ENCODE assay signal across 1 cellular context in the genomic region with DNA sequence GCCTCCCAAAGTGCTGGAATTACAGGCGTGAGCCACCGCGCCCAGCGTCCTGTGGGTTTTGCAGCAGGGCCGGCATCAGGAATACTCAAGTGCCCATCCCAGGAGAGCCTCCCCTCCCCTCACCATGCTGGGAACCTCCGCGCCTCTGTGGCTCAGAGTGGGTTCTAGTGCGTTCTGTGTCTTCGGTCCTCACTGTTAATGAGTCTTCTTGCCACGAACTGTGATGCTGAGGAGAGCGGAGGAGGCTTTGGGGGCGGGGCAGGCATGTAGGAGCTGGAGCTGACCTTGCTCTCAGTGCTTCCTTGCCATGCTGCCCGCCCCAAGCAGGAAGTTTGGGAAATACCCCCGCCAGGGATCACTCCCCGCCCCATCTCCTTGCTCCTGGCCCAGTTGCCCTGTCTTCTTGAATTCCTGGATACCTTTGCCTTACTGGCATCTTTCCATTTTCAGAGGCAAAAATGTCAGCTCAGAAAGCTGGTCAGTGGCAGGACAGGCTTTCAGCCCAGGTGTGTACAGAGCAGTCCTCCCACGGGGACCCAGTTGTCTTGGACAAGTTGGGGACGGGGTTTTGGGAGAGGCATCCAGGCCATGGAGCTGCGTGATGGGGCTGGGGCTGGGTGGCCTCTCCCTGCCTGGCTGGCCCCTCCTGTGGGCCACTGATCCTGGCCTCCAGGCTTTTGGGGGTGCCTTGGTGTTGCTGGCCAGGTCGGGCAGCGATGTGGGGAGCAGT.
TF ChIP-seq lines count a peak whose summit lies in the region.

No MANE protein-coding gene starts in this region.

TF ChIP-seq in H1, 55 proteins besides CTCF, POLR2A, EP300 and RAD21:
- TF ChIP-seq RXRA (IDR thresholded peaks at IDR 0.05; ENCODE audit: insufficient read depth, low read depth, low read length): no peak
- no peak for TF ChIP-seq KDM1A (IDR thresholded peaks at IDR 0.05; ENCODE audit: borderline replicate concordance, low read length)
- no peak for TF ChIP-seq RNF2 (IDR thresholded peaks at IDR 0.05; ENCODE audit: borderline replicate concordance, low read depth, low read length, missing control alignments, poor library complexity, severe bottlenecking)
- no peak for TF ChIP-seq GABPA (IDR thresholded peaks at IDR 0.05; ENCODE audit: borderline replicate concordance, insufficient read depth, low read length)
- TF ChIP-seq JUND (IDR thresholded peaks at IDR 0.05; ENCODE audit: low read length): no peak
- TF ChIP-seq, protein P1, sequence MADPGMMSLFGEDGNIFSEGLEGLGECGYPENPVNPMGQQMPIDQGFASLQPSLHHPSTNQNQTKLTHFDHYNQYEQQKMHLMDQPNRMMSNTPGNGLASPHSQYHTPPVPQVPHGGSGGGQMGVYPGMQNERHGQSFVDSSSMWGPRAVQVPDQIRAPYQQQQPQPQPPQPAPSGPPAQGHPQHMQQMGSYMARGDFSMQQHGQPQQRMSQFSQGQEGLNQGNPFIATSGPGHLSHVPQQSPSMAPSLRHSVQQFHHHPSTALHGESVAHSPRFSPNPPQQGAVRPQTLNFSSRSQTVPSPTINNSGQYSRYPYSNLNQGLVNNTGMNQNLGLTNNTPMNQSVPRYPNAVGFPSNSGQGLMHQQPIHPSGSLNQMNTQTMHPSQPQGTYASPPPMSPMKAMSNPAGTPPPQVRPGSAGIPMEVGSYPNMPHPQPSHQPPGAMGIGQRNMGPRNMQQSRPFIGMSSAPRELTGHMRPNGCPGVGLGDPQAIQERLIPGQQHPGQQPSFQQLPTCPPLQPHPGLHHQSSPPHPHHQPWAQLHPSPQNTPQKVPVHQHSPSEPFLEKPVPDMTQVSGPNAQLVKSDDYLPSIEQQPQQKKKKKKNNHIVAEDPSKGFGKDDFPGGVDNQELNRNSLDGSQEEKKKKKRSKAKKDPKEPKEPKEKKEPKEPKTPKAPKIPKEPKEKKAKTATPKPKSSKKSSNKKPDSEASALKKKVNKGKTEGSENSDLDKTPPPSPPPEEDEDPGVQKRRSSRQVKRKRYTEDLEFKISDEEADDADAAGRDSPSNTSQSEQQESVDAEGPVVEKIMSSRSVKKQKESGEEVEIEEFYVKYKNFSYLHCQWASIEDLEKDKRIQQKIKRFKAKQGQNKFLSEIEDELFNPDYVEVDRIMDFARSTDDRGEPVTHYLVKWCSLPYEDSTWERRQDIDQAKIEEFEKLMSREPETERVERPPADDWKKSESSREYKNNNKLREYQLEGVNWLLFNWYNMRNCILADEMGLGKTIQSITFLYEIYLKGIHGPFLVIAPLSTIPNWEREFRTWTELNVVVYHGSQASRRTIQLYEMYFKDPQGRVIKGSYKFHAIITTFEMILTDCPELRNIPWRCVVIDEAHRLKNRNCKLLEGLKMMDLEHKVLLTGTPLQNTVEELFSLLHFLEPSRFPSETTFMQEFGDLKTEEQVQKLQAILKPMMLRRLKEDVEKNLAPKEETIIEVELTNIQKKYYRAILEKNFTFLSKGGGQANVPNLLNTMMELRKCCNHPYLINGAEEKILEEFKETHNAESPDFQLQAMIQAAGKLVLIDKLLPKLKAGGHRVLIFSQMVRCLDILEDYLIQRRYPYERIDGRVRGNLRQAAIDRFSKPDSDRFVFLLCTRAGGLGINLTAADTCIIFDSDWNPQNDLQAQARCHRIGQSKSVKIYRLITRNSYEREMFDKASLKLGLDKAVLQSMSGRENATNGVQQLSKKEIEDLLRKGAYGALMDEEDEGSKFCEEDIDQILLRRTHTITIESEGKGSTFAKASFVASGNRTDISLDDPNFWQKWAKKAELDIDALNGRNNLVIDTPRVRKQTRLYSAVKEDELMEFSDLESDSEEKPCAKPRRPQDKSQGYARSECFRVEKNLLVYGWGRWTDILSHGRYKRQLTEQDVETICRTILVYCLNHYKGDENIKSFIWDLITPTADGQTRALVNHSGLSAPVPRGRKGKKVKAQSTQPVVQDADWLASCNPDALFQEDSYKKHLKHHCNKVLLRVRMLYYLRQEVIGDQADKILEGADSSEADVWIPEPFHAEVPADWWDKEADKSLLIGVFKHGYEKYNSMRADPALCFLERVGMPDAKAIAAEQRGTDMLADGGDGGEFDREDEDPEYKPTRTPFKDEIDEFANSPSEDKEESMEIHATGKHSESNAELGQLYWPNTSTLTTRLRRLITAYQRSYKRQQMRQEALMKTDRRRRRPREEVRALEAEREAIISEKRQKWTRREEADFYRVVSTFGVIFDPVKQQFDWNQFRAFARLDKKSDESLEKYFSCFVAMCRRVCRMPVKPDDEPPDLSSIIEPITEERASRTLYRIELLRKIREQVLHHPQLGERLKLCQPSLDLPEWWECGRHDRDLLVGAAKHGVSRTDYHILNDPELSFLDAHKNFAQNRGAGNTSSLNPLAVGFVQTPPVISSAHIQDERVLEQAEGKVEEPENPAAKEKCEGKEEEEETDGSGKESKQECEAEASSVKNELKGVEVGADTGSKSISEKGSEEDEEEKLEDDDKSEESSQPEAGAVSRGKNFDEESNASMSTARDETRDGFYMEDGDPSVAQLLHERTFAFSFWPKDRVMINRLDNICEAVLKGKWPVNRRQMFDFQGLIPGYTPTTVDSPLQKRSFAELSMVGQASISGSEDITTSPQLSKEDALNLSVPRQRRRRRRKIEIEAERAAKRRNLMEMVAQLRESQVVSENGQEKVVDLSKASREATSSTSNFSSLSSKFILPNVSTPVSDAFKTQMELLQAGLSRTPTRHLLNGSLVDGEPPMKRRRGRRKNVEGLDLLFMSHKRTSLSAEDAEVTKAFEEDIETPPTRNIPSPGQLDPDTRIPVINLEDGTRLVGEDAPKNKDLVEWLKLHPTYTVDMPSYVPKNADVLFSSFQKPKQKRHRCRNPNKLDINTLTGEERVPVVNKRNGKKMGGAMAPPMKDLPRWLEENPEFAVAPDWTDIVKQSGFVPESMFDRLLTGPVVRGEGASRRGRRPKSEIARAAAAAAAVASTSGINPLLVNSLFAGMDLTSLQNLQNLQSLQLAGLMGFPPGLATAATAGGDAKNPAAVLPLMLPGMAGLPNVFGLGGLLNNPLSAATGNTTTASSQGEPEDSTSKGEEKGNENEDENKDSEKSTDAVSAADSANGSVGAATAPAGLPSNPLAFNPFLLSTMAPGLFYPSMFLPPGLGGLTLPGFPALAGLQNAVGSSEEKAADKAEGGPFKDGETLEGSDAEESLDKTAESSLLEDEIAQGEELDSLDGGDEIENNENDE (IDR thresholded peaks at IDR 0.05; ENCODE audit: insufficient replicate concordance, low read length): no peak
- TF ChIP-seq BACH1 (IDR thresholded peaks at IDR 0.05; ENCODE audit: low read length): no peak
- TF ChIP-seq SIRT6 (IDR thresholded peaks at IDR 0.05; ENCODE audit: low read length): no peak
- TF ChIP-seq PHF8 (conservative IDR thresholded peaks at IDR 0.05; ENCODE audit: low read depth, low read length): no peak
- no peak for TF ChIP-seq HDAC2 (IDR thresholded peaks at IDR 0.05; ENCODE audit: borderline replicate concordance in 1 of 2, low read depth in 2 of 2, low read length in 2 of 2)
- no peak for TF ChIP-seq NANOG (IDR thresholded peaks at IDR 0.05; ENCODE audit: insufficient read depth, low read depth, low read length, poor library complexity, severe bottlenecking)
- no peak for TF ChIP-seq CHD1 (IDR thresholded peaks at IDR 0.05; ENCODE audit: low read depth, low read length)
- TF ChIP-seq, protein P2, sequence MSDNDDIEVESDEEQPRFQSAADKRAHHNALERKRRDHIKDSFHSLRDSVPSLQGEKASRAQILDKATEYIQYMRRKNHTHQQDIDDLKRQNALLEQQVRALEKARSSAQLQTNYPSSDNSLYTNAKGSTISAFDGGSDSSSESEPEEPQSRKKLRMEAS (IDR thresholded peaks at IDR 0.05): no peak
- TF ChIP-seq, protein P3, sequence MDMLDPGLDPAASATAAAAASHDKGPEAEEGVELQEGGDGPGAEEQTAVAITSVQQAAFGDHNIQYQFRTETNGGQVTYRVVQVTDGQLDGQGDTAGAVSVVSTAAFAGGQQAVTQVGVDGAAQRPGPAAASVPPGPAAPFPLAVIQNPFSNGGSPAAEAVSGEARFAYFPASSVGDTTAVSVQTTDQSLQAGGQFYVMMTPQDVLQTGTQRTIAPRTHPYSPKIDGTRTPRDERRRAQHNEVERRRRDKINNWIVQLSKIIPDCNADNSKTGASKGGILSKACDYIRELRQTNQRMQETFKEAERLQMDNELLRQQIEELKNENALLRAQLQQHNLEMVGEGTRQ (IDR thresholded peaks at IDR 0.05; ENCODE audit: low read length): no peak
- TF ChIP-seq CTBP2 (IDR thresholded peaks at IDR 0.05; ENCODE audit: borderline replicate concordance, insufficient read depth, insufficient read length, low read length): no peak
- TF ChIP-seq SIX5 (IDR thresholded peaks at IDR 0.05; ENCODE audit: low read depth, low read length): no peak
- no peak for TF ChIP-seq YY1 (IDR thresholded peaks at IDR 0.05; ENCODE audit: low read depth, low read length)
- TF ChIP-seq ZNF274 (IDR thresholded peaks at IDR 0.05; ENCODE audit: borderline replicate concordance, extremely low read depth, low read length): no peak
TF ChIP-seq in H1: peak in this region for 0.
